Comparison of ENCODE assay signal across 1 cellular context in the genomic region with DNA sequence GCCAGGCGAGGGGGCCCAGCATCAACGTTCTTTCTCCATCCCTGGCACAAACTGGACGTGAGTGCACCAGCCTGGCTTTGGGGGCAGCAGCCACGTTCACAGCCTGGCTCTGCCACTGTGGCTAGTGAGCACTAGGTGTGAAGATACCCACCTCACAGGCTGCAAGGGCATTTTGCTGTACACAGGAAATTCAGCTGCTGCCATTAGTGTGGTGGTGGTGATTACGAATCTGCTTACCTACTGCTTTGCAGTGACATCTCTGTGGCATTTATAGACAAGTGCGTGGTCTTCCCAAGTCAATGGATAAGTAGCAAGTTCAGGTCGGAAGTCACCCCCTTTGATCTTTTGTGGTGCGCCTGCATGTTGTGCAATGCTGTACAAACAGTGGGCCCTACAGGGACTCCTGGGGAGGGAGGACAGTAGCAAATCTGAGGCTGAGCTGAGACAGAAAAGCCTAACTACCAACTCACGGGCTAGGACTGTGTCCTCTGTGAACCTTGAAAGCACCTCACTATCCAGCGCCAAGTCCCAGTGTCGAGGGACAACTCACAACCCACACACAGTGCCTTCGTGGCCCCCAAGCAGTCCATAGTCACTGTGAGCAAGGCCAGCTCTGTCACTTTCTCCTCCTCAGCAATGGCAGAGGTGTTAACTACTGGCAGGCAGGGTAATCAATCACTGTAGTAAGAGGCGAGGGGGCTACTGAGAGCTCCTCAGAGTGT.
TF ChIP-seq lines count a peak whose summit lies in the region.

No MANE protein-coding gene starts in this region.

TF ChIP-seq in HepG2, 621 proteins besides CTCF, POLR2A, EP300 and RAD21 (continued from another document and continues in another):
- TF ChIP-seq, protein P1, sequence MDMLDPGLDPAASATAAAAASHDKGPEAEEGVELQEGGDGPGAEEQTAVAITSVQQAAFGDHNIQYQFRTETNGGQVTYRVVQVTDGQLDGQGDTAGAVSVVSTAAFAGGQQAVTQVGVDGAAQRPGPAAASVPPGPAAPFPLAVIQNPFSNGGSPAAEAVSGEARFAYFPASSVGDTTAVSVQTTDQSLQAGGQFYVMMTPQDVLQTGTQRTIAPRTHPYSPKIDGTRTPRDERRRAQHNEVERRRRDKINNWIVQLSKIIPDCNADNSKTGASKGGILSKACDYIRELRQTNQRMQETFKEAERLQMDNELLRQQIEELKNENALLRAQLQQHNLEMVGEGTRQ (IDR thresholded peaks at IDR 0.05; ENCODE audit: low read depth, low read length) = no peak
- TF ChIP-seq, protein P1 (CRISPR knock-in tag; IDR thresholded peaks at IDR 0.05; ENCODE audit: borderline replicate concordance) = no peak
- no peak for TF ChIP-seq NBN (conservative IDR thresholded peaks at IDR 0.05)
- 0 out of 2 replicates have a peak, but pooled peaks have one; percentile 40 for TF ChIP-seq REL (CRISPR knock-in tag; conservative IDR thresholded peaks at IDR 0.05)
- TF ChIP-seq EEA1 (CRISPR knock-in tag; IDR thresholded peaks at IDR 0.05; ENCODE audit: borderline replicate concordance) = no peak
- TF ChIP-seq, protein P2, sequence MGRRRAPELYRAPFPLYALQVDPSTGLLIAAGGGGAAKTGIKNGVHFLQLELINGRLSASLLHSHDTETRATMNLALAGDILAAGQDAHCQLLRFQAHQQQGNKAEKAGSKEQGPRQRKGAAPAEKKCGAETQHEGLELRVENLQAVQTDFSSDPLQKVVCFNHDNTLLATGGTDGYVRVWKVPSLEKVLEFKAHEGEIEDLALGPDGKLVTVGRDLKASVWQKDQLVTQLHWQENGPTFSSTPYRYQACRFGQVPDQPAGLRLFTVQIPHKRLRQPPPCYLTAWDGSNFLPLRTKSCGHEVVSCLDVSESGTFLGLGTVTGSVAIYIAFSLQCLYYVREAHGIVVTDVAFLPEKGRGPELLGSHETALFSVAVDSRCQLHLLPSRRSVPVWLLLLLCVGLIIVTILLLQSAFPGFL (CRISPR knock-in tag; IDR thresholded peaks at IDR 0.05) = no peak
- TF ChIP-seq ZFP62 (CRISPR knock-in tag; IDR thresholded peaks at IDR 0.05) = no peak
- TF ChIP-seq MLLT10 (CRISPR knock-in tag; IDR thresholded peaks at IDR 0.05) = no peak
- TF ChIP-seq NCOA5 (CRISPR knock-in tag; IDR thresholded peaks at IDR 0.05) = no peak
- no peak for TF ChIP-seq ZNF563 (CRISPR knock-in tag; IDR thresholded peaks at IDR 0.05)
- TF ChIP-seq, protein P3, sequence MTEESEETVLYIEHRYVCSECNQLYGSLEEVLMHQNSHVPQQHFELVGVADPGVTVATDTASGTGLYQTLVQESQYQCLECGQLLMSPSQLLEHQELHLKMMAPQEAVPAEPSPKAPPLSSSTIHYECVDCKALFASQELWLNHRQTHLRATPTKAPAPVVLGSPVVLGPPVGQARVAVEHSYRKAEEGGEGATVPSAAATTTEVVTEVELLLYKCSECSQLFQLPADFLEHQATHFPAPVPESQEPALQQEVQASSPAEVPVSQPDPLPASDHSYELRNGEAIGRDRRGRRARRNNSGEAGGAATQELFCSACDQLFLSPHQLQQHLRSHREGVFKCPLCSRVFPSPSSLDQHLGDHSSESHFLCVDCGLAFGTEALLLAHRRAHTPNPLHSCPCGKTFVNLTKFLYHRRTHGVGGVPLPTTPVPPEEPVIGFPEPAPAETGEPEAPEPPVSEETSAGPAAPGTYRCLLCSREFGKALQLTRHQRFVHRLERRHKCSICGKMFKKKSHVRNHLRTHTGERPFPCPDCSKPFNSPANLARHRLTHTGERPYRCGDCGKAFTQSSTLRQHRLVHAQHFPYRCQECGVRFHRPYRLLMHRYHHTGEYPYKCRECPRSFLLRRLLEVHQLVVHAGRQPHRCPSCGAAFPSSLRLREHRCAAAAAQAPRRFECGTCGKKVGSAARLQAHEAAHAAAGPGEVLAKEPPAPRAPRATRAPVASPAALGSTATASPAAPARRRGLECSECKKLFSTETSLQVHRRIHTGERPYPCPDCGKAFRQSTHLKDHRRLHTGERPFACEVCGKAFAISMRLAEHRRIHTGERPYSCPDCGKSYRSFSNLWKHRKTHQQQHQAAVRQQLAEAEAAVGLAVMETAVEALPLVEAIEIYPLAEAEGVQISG (CRISPR knock-in tag; IDR thresholded peaks at IDR 0.05) = peak; percentile 81
- TF ChIP-seq ZNF543 (CRISPR knock-in tag; IDR thresholded peaks at IDR 0.05) = peak; percentile 88
- TF ChIP-seq, protein P4, sequence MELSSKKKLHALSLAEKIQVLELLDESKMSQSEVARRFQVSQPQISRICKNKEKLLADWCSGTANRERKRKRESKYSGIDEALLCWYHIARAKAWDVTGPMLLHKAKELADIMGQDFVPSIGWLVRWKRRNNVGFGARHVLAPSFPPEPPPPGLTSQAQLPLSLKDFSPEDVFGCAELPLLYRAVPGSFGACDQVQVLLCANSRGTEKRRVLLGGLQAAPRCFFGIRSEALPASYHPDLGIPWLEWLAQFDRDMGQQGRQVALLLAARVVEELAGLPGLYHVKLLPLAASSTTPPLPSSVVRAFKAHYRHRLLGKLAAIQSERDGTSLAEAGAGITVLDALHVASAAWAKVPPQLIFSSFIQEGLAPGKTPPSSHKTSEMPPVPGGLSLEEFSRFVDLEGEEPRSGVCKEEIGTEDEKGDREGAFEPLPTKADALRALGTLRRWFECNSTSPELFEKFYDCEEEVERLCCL (CRISPR knock-in tag; IDR thresholded peaks at IDR 0.05; ENCODE audit: borderline replicate concordance) = no peak
- no peak for TF ChIP-seq ATM (IDR thresholded peaks at IDR 0.05; ENCODE audit: borderline replicate concordance)
- no peak for TF ChIP-seq ZNF496 (CRISPR knock-in tag; IDR thresholded peaks at IDR 0.05; ENCODE audit: insufficient replicate concordance)
- TF ChIP-seq ZNF367 (CRISPR knock-in tag; IDR thresholded peaks at IDR 0.05; ENCODE audit: borderline replicate concordance) = no peak
- TF ChIP-seq BRF2 (CRISPR knock-in tag; IDR thresholded peaks at IDR 0.05) = no peak
- TF ChIP-seq, protein P5, sequence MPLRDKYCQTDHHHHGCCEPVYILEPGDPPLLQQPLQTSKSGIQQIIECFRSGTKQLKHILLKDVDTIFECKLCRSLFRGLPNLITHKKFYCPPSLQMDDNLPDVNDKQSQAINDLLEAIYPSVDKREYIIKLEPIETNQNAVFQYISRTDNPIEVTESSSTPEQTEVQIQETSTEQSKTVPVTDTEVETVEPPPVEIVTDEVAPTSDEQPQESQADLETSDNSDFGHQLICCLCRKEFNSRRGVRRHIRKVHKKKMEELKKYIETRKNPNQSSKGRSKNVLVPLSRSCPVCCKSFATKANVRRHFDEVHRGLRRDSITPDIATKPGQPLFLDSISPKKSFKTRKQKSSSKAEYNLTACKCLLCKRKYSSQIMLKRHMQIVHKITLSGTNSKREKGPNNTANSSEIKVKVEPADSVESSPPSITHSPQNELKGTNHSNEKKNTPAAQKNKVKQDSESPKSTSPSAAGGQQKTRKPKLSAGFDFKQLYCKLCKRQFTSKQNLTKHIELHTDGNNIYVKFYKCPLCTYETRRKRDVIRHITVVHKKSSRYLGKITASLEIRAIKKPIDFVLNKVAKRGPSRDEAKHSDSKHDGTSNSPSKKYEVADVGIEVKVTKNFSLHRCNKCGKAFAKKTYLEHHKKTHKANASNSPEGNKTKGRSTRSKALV (CRISPR knock-in tag; IDR thresholded peaks at IDR 0.05) = no peak
- TF ChIP-seq SOX6 (IDR thresholded peaks at IDR 0.05) = no peak
- peak; percentile 97 for TF ChIP-seq SOX6 (CRISPR knock-in tag; IDR thresholded peaks at IDR 0.05)
- TF ChIP-seq, protein P6, sequence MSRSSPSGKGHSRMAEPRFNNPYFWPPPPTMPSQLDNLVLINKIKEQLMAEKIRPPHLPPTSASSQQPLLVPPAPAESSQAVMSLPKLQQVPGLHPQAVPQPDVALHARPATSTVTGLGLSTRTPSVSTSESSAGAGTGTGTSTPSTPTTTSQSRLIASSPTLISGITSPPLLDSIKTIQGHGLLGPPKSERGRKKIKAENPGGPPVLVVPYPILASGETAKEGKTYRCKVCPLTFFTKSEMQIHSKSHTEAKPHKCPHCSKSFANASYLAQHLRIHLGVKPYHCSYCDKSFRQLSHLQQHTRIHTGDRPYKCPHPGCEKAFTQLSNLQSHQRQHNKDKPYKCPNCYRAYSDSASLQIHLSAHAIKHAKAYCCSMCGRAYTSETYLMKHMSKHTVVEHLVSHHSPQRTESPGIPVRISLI (CRISPR knock-in tag; IDR thresholded peaks at IDR 0.05; ENCODE audit: borderline replicate concordance) = peak; percentile 64
- no peak for TF ChIP-seq NFE2L1 (CRISPR knock-in tag; IDR thresholded peaks at IDR 0.05; ENCODE audit: borderline replicate concordance)
- TF ChIP-seq, protein P7, sequence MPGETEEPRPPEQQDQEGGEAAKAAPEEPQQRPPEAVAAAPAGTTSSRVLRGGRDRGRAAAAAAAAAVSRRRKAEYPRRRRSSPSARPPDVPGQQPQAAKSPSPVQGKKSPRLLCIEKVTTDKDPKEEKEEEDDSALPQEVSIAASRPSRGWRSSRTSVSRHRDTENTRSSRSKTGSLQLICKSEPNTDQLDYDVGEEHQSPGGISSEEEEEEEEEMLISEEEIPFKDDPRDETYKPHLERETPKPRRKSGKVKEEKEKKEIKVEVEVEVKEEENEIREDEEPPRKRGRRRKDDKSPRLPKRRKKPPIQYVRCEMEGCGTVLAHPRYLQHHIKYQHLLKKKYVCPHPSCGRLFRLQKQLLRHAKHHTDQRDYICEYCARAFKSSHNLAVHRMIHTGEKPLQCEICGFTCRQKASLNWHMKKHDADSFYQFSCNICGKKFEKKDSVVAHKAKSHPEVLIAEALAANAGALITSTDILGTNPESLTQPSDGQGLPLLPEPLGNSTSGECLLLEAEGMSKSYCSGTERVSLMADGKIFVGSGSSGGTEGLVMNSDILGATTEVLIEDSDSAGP (CRISPR knock-in tag; IDR thresholded peaks at IDR 0.05; ENCODE audit: borderline replicate concordance) = peak; percentile 91
- TF ChIP-seq KLF15 (CRISPR knock-in tag; IDR thresholded peaks at IDR 0.05; ENCODE audit: borderline replicate concordance) = no peak
- TF ChIP-seq ZSCAN31 (CRISPR knock-in tag; IDR thresholded peaks at IDR 0.05; ENCODE audit: low read depth) = 0 out of 2 replicates have a peak, but pooled peaks have one; percentile 43
- peak; percentile 96 for TF ChIP-seq ZMYM4 (CRISPR knock-in tag; IDR thresholded peaks at IDR 0.05)
- no peak for TF ChIP-seq ZBTB1 (CRISPR knock-in tag; IDR thresholded peaks at IDR 0.05; ENCODE audit: borderline replicate concordance)
- peak; percentile 89 for TF ChIP-seq AKAP8 (CRISPR knock-in tag; IDR thresholded peaks at IDR 0.05)
- TF ChIP-seq SMYD3 (CRISPR knock-in tag; IDR thresholded peaks at IDR 0.05) = no peak
- peak; percentile 65; the same call in 1 of the 2 replicates for TF ChIP-seq ONECUT2 (CRISPR knock-in tag; IDR thresholded peaks at IDR 0.05)
- no peak for TF ChIP-seq MLXIP (CRISPR knock-in tag; IDR thresholded peaks at IDR 0.05; ENCODE audit: borderline replicate concordance)
- peak; percentile 94 for TF ChIP-seq DPF2 (CRISPR knock-in tag; IDR thresholded peaks at IDR 0.05; ENCODE audit: borderline replicate concordance, low read depth)
- peak; percentile 82 for TF ChIP-seq PHF5A (CRISPR knock-in tag; IDR thresholded peaks at IDR 0.05; ENCODE audit: low read depth, unreplicated experiment)
- no peak for TF ChIP-seq PAWR (CRISPR knock-in tag; IDR thresholded peaks at IDR 0.05; ENCODE audit: borderline replicate concordance)
- peak; percentile 74; the same call in 1 of the 2 replicates for TF ChIP-seq REPIN1 (CRISPR knock-in tag; IDR thresholded peaks at IDR 0.05; ENCODE audit: borderline replicate concordance, low read depth)
- TF ChIP-seq ZNF343 (CRISPR knock-in tag; IDR thresholded peaks at IDR 0.05) = 0 out of 2 replicates have a peak, but pooled peaks have one; percentile 45
- TF ChIP-seq, protein P8, sequence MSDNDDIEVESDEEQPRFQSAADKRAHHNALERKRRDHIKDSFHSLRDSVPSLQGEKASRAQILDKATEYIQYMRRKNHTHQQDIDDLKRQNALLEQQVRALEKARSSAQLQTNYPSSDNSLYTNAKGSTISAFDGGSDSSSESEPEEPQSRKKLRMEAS (IDR thresholded peaks at IDR 0.05) = peak; percentile 75
- TF ChIP-seq MIXL1 (CRISPR knock-in tag; IDR thresholded peaks at IDR 0.05) = peak; percentile 91
- no peak for TF ChIP-seq ZNF607 (CRISPR knock-in tag; IDR thresholded peaks at IDR 0.05; ENCODE audit: borderline replicate concordance)
- TF ChIP-seq SMARCE1 (IDR thresholded peaks at IDR 0.05; ENCODE audit: borderline replicate concordance) = no peak
- TF ChIP-seq PHF20 (CRISPR knock-in tag; IDR thresholded peaks at IDR 0.05) = peak; percentile 28; the same call in 1 of the 2 replicates
- TF ChIP-seq, protein P9, sequence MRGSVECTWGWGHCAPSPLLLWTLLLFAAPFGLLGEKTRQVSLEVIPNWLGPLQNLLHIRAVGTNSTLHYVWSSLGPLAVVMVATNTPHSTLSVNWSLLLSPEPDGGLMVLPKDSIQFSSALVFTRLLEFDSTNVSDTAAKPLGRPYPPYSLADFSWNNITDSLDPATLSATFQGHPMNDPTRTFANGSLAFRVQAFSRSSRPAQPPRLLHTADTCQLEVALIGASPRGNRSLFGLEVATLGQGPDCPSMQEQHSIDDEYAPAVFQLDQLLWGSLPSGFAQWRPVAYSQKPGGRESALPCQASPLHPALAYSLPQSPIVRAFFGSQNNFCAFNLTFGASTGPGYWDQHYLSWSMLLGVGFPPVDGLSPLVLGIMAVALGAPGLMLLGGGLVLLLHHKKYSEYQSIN (CRISPR knock-in tag; IDR thresholded peaks at IDR 0.05; ENCODE audit: borderline replicate concordance) = no peak
